18 cellular contexts compared by ENCODE assay signal in the genomic region with DNA sequence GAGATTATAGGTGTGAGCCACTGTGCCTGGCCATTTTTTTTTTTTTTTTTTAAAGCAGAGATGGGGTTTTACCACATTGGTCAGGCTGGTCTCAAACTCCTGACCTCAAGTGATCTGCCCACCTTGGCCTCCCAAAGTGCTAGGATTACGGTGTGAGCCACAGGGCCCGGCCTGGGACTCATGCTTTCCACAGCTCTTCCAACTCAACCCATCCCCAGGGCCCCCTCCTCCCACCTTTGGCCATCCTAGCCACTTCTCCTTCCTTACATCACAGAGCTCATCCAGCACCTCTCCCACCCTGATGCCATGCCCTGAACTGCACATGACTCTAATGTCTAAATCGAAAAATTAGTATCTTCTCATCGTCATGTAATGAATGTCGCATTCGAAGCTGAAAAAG. TPM values are rescaled to one million over a fixed set of nuclear protein-coding genes. Genes with fewer than 3 reads are reported as not detected.
DNase-seq lines count a peak whose midpoint lies in the region; ATAC-seq and TF ChIP-seq lines count a peak whose summit lies in the region.
"Had no signal": no experiment of that assay in that cellular context is flagged by ENCODE, and none has a peak within 500 bp of the region (broad histone marks: within the 10 kb centered on the region; RNA-seq: fewer than 3 reads in every experiment).

No MANE protein-coding gene starts in this region.

- no peak overlapping the region for H3K4me3 ChIP-seq in CD8-positive, alpha-beta memory T cell (ENCODE audit: low read length)
- H3K4me3 ChIP-seq in gastrocnemius medialis = no peak overlapping the region
- H3K4me3 ChIP-seq: K562 had no signal

- no peaks in the 10 kb centered on the region for H3K27me3 Mint-ChIP-seq in activated CD4-positive, alpha-beta T cell treated with anti-CD3 and anti-CD28 coated beads, Interleukin-2, amount 10 ng/mL, durations not matched to agents 24 days and 14 days
- no peaks in the 10 kb centered on the region for H3K27me3 Mint-ChIP-seq in CD8-positive, alpha-beta memory T cell
- H3K27me3 Mint-ChIP-seq in activated naive CD8-positive, alpha-beta T cell treated with anti-CD3 and anti-CD28 coated beads, Interleukin-2, amount 10 ng/mL, durations not matched to agents 7 days and 5 days = no peaks in the 10 kb centered on the region

- H3K27ac ChIP-seq in CD8-positive, alpha-beta memory T cell (ENCODE audit: low read depth, low read length) = no peak overlapping the region
- no peak overlapping the region for H3K27ac ChIP-seq in gastrocnemius medialis

- TF ChIP-seq POLR2A in gastrocnemius medialis (IDR thresholded peaks at IDR 0.05) = no peak

- CTCF ChIA-PET in CD8-positive, alpha-beta memory T cell (lab: Charles Lee) = interaction anchor here (1.4 to 1.6 kb wide), 2 partner anchors 14 to 107 kb away, joined by 3 to 7 read pairs; no protein-coding TSS in a partner anchor

- H3K9me3 ChIP-seq in CD8-positive, alpha-beta memory T cell (ENCODE audit: low read length) = no peaks in the 10 kb centered on the region
- no peaks in the 10 kb centered on the region for H3K9me3 ChIP-seq in gastrocnemius medialis

- peaks cover 9% of the 10 kb centered on the region for H3K4me1 Mint-ChIP-seq in activated CD4-positive, alpha-beta T cell treated with anti-CD3 and anti-CD28 coated beads, Interleukin-2, amount 10 ng/mL, durations not matched to agents 24 days and 14 days
- H3K4me1 Mint-ChIP-seq in CD8-positive, alpha-beta memory T cell = peaks cover 15 to 35% (median 22%) of the 10 kb centered on the region in 3 donors
- H3K4me1 Mint-ChIP-seq in activated naive CD8-positive, alpha-beta T cell treated with anti-CD3 and anti-CD28 coated beads, Interleukin-2, amount 10 ng/mL, durations not matched to agents 7 days and 5 days = peaks cover 9% of the 10 kb centered on the region

- intact Hi-C loops in activated CD4-positive, alpha-beta T cell treated with anti-CD3 and anti-CD28 coated beads, Interleukin-2, amount 10 ng/mL, durations not matched to agents 24 days and 14 days (cut with micrococcal nuclease) = no loop called here
- intact Hi-C loops in posterior vena cava (cut with DNase I) = no loop called here
- intact Hi-C loops in gastrocnemius medialis (cut with DNase I; ENCODE audit: low total_unique reads) = loop anchor here (10.0 kb wide), 1 partner anchor 341 kb away; no protein-coding TSS in a partner anchor

- POLR2A ChIA-PET in CD8-positive, alpha-beta memory T cell (lab: Charles Lee) = no interaction called here
- POLR2A ChIA-PET in activated naive CD8-positive, alpha-beta T cell treated with anti-CD3 and anti-CD28 coated beads, Interleukin-2, amount 10 ng/mL, durations not matched to agents 7 days and 5 days (lab: Charles Lee) = no interaction called here

- H3K9me3 Mint-ChIP-seq in activated CD4-positive, alpha-beta T cell treated with anti-CD3 and anti-CD28 coated beads, Interleukin-2, amount 10 ng/mL, durations not matched to agents 24 days and 14 days = no peaks in the 10 kb centered on the region
- no peaks in the 10 kb centered on the region for H3K9me3 Mint-ChIP-seq in CD8-positive, alpha-beta memory T cell
- H3K9me3 Mint-ChIP-seq in activated naive CD8-positive, alpha-beta T cell treated with anti-CD3 and anti-CD28 coated beads, Interleukin-2, amount 10 ng/mL, durations not matched to agents 7 days and 5 days = no peaks in the 10 kb centered on the region

- peaks cover 23% of the 10 kb centered on the region for H3K36me3 Mint-ChIP-seq in activated CD4-positive, alpha-beta T cell treated with anti-CD3 and anti-CD28 coated beads, Interleukin-2, amount 10 ng/mL, durations not matched to agents 24 days and 14 days (ENCODE audit: low read depth)
- H3K36me3 Mint-ChIP-seq in CD8-positive, alpha-beta memory T cell = peaks cover 0 to 59% (median 3%) of the 10 kb centered on the region in 3 donors
- H3K36me3 Mint-ChIP-seq in activated naive CD8-positive, alpha-beta T cell treated with anti-CD3 and anti-CD28 coated beads, Interleukin-2, amount 10 ng/mL, durations not matched to agents 7 days and 5 days = peaks cover 7% of the 10 kb centered on the region

- H3K4me3 Mint-ChIP-seq in activated CD4-positive, alpha-beta T cell treated with anti-CD3 and anti-CD28 coated beads, Interleukin-2, amount 10 ng/mL, durations not matched to agents 24 days and 14 days = no peak overlapping the region
- H3K4me3 Mint-ChIP-seq in CD8-positive, alpha-beta memory T cell = peak overlapping the region in 1 of 7 donors; percentile 44
- no peak overlapping the region for H3K4me3 Mint-ChIP-seq in activated naive CD8-positive, alpha-beta T cell treated with anti-CD3 and anti-CD28 coated beads, Interleukin-2, amount 10 ng/mL, durations not matched to agents 7 days and 5 days

- TF ChIP-seq CTCF in gastrocnemius medialis (IDR thresholded peaks at IDR 0.05 in 4 of 5, conservative IDR thresholded peaks at IDR 0.05 in 1 of 5) = no peak

- H3K36me3 ChIP-seq in CD8-positive, alpha-beta memory T cell (ENCODE audit: insufficient read depth, low read length) = peaks cover 19% of the 10 kb centered on the region
- peaks cover 0 to 36% of the 10 kb centered on the region in 2 donors for H3K36me3 ChIP-seq in gastrocnemius medialis

- in situ Hi-C loops in gastrocnemius medialis (cut with MboI; ENCODE audit: low sequenced_read_pairs in 4 of 4) = loop anchor here in 2 of 4 donors (5.0 to 25.0 kb wide), 2 partner anchors 108 to 353 kb away; a partner anchor contains a TSS

- H3K27me3 ChIP-seq in CD8-positive, alpha-beta memory T cell (ENCODE audit: insufficient read depth, low read length, poor library complexity, severe bottlenecking) = no peaks in the 10 kb centered on the region
- no peaks in the 10 kb centered on the region for H3K27me3 ChIP-seq in gastrocnemius medialis

- no peak for ATAC-seq in activated naive CD8-positive, alpha-beta T cell treated with anti-CD3 and anti-CD28 coated beads, Interleukin-2, amount 10 ng/mL, durations not matched to agents 7 days and 5 days (ENCODE audit: low read depth)
- no peak for ATAC-seq in gastrocnemius medialis
- no peak for ATAC-seq in HG03196 (IDR thresholded peaks at IDR 0.05; ENCODE audit: unreplicated experiment)
- ATAC-seq: K562, Panc1 had no signal

- peaks cover 8% of the 10 kb centered on the region for H3K4me1 ChIP-seq in CD8-positive, alpha-beta memory T cell (ENCODE audit: insufficient read depth, low read length)
- H3K4me1 ChIP-seq in gastrocnemius medialis = peaks cover 18 to 19% of the 10 kb centered on the region in 2 donors

- no peak for DNase-seq in activated CD4-positive, alpha-beta T cell treated with anti-CD3 and anti-CD28 coated beads, Interleukin-2, amount 10 ng/mL, durations not matched to agents 24 days and 14 days
- no peak for DNase-seq in activated CD4-positive, alpha-beta T cell treated with anti-CD3 and anti-CD28 coated beads, Interleukin-2, amount 50 U/mL, for 48 hours
- DNase-seq in CD8-positive, alpha-beta memory T cell = no peak
- no peak for DNase-seq in activated naive CD8-positive, alpha-beta T cell treated with anti-CD3 and anti-CD28 coated beads, Interleukin-2, amount 10 ng/mL, durations not matched to agents 7 days and 5 days
- peak; percentile 51 for DNase-seq in posterior vena cava (ENCODE audit: low spot score)
- no peak for DNase-seq in cerebellum (ENCODE audit: low spot score)
- DNase-seq in gastrocnemius medialis = no peak
- DNase-seq: 8988T, Calu3, DMS53, NCI-H1105, NCI-H1694 treated with DMSO at 0.1 percent for 48 hours had no signal

- peak overlapping the region; percentile 51 for H3K27ac Mint-ChIP-seq in activated CD4-positive, alpha-beta T cell treated with anti-CD3 and anti-CD28 coated beads, Interleukin-2, amount 10 ng/mL, durations not matched to agents 24 days and 14 days
- H3K27ac Mint-ChIP-seq in CD8-positive, alpha-beta memory T cell = peak overlapping the region in 5 of 8 donors; percentile 19 to 70 (median 39)
- peak overlapping the region; percentile 10 for H3K27ac Mint-ChIP-seq in activated naive CD8-positive, alpha-beta T cell treated with anti-CD3 and anti-CD28 coated beads, Interleukin-2, amount 10 ng/mL, durations not matched to agents 7 days and 5 days

RNA-seq across cellular contexts. Expression of a gene that starts 12.6 kb away (rescaled TPM):
- total RNA-seq in activated CD4-positive, alpha-beta T cell treated with anti-CD3 and anti-CD28 coated beads, Interleukin-2, amount 10 ng/mL, durations not matched to agents 24 days and 14 days = 0.12 and 0.19 TPM in 2 replicates
- total RNA-seq in CD8-positive, alpha-beta memory T cell = under 1 TPM; 0.44 to 0.46 TPM
- 1.3 TPM for polyA plus RNA-seq in CD8-positive, alpha-beta memory T cell
- total RNA-seq in activated naive CD8-positive, alpha-beta T cell treated with anti-CD3 and anti-CD28 coated beads, Interleukin-2, amount 10 ng/mL, durations not matched to agents 7 days and 5 days = under 1 TPM; 0.33 to 0.62 TPM
- 1 to 10 TPM in 1 of 2 donors, under 1 TPM in 1; 1.00 to 2.9 TPM for total RNA-seq in posterior vena cava
- total RNA-seq in cerebellum = 2.4 TPM
- total RNA-seq in gastrocnemius medialis = 1 to 10 TPM in 1 of 4 donors, under 1 TPM in 2, not detected in 1; 0.17 to 1.5 (median 0.31) TPM
- total RNA-seq: Calu3, H4, K562, NCI-H460 had no signal

RNA-seq across cellular contexts. Expression of a gene that starts 26.7 kb away (rescaled TPM):
- not detected in 2 replicates for total RNA-seq in activated CD4-positive, alpha-beta T cell treated with anti-CD3 and anti-CD28 coated beads, Interleukin-2, amount 10 ng/mL, durations not matched to agents 24 days and 14 days
- not detected for total RNA-seq in CD8-positive, alpha-beta memory T cell
- polyA plus RNA-seq in CD8-positive, alpha-beta memory T cell = not detected
- not detected for total RNA-seq in activated naive CD8-positive, alpha-beta T cell treated with anti-CD3 and anti-CD28 coated beads, Interleukin-2, amount 10 ng/mL, durations not matched to agents 7 days and 5 days
- total RNA-seq in posterior vena cava = not detected
- total RNA-seq in cerebellum = not detected
- not detected for total RNA-seq in gastrocnemius medialis
- total RNA-seq: Calu3, H4, NCI-H460 had no signal
- polyA plus RNA-seq: AG04450, K562 had no signal
